ENCODE assay signal across 9 cellular contexts in the genomic region with DNA sequence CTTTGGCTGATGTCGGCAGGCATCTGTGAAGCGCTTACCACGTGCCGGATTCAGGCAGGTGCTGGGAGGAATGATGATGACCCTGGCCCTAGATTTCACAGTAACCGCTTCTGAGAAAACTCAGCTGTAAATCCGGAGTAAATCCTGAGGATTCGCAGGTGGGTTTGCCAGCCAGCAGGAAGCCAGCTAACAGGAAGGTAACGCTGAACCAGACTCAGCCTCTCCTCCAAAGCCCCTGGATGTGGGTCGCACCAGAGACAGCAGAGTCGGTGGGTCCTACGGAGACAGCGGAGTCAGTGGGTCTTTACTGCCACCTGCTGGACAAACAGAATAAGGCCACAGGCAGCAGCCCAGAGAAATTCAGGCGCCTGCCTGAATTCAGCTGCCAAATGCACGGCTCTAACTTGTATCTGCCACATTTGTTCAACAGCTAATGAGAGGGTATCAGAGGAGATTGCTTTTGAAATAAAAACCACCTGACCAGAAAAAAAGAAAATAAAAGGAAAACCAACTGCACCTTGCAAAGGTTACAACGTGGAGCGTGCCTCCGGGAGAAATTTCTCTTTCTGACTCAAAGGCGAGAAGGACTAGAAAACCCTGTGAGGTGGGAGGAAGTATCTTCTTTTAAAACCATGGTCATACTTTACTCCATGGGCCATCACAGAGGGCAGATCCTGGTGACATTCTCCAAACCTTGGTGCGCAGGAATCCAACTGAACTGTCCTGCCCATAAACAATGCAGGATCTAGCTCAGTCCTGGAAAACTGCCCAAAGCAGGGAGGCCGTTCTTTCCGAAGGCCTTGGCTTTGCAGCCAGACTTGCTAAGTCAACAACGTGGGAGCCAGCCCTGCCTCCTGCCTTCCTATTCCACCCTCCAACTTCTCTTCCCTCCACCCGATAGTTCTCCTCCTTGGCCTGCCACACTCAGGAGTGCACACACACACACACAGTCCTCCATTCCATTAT. TPM values are rescaled to one million over a fixed set of nuclear protein-coding genes. Genes with fewer than 3 reads are reported as not detected.
DNase-seq lines count a peak whose midpoint lies in the region; ATAC-seq, FAIRE-seq and TF ChIP-seq lines count a peak whose summit lies in the region.
"Had no signal": no experiment of that assay in that cellular context is flagged by ENCODE, and none has a peak within 500 bp of the region (broad histone marks: within the 10 kb centered on the region; RNA-seq: fewer than 3 reads in every experiment).

No MANE protein-coding gene starts in this region.

- peak; percentile 88 for ATAC-seq in activated T-helper 17 cell treated with anti-CD3 and anti-CD28 coated beads, Interleukin-2, amount 50 U/mL, for 72 hours (replicated peaks)
- peak; percentile 83 for ATAC-seq in stimulated activated naive CD8-positive, alpha-beta T cell treated with anti-CD3 and anti-CD28 coated beads, Interleukin-15, Interleukin-2, amounts not matched to agents 100 U/mL and 50 U/mL, for 24 hours
- no peak for ATAC-seq in HG03175 (IDR thresholded peaks at IDR 0.05; ENCODE audit: unreplicated experiment)

- no peak overlapping the region for H3K4me3 Mint-ChIP-seq in activated T-helper 17 cell treated with anti-CD3 and anti-CD28 coated beads, Interleukin-2, amount 50 U/mL, for 72 hours
- H3K4me3 Mint-ChIP-seq in nephron progenitor cell: no peak overlapping the region
- H3K4me3 Mint-ChIP-seq: activated naive CD4-positive, alpha-beta T cell treated with anti-CD3 and anti-CD28 coated beads, Interleukin-2, amount 50 U/mL, for 24 hours had no signal

- FAIRE-seq in RCC 7860 (lab: Jason Lieb, UNC): no peak

- peak overlapping the region in 1 of 2 donors; percentile 28 for H3K4me3 ChIP-seq in foreskin fibroblast (ENCODE audit: low read depth in 1 of 2, low read length in 2 of 2)

- H3K4me1 Mint-ChIP-seq in activated T-helper 17 cell treated with anti-CD3 and anti-CD28 coated beads, Interleukin-2, amount 50 U/mL, for 72 hours: no peaks in the 10 kb centered on the region
- H3K4me1 Mint-ChIP-seq in nephron progenitor cell: no peaks in the 10 kb centered on the region
- H3K4me1 Mint-ChIP-seq: activated naive CD4-positive, alpha-beta T cell treated with anti-CD3 and anti-CD28 coated beads, Interleukin-2, amount 50 U/mL, for 24 hours had no signal

- H3K9me3 Mint-ChIP-seq in activated T-helper 17 cell treated with anti-CD3 and anti-CD28 coated beads, Interleukin-2, amount 50 U/mL, for 72 hours: no peaks in the 10 kb centered on the region
- H3K9me3 Mint-ChIP-seq in nephron progenitor cell: no peaks in the 10 kb centered on the region
- H3K9me3 Mint-ChIP-seq: activated naive CD4-positive, alpha-beta T cell treated with anti-CD3 and anti-CD28 coated beads, Interleukin-2, amount 50 U/mL, for 24 hours had no signal

- H3K27ac Mint-ChIP-seq in activated T-helper 17 cell treated with anti-CD3 and anti-CD28 coated beads, Interleukin-2, amount 50 U/mL, for 72 hours: no peak overlapping the region
- no peak overlapping the region for H3K27ac Mint-ChIP-seq in nephron progenitor cell
- H3K27ac Mint-ChIP-seq: activated naive CD4-positive, alpha-beta T cell treated with anti-CD3 and anti-CD28 coated beads, Interleukin-2, amount 50 U/mL, for 24 hours had no signal

- H3K27me3 Mint-ChIP-seq in activated T-helper 17 cell treated with anti-CD3 and anti-CD28 coated beads, Interleukin-2, amount 50 U/mL, for 72 hours: peaks cover 6% of the 10 kb centered on the region
- H3K27me3 Mint-ChIP-seq in nephron progenitor cell (ENCODE audit: low read depth, poor library complexity): peaks cover 1% of the 10 kb centered on the region

- H3K36me3 Mint-ChIP-seq in activated T-helper 17 cell treated with anti-CD3 and anti-CD28 coated beads, Interleukin-2, amount 50 U/mL, for 72 hours (ENCODE audit: low read depth): no peaks in the 10 kb centered on the region
- no peaks in the 10 kb centered on the region for H3K36me3 Mint-ChIP-seq in nephron progenitor cell (ENCODE audit: low read depth)
- H3K36me3 Mint-ChIP-seq: activated naive CD4-positive, alpha-beta T cell treated with anti-CD3 and anti-CD28 coated beads, Interleukin-2, amount 50 U/mL, for 24 hours had no signal

- TF ChIP-seq CTCF in foreskin fibroblast (IDR thresholded peaks at IDR 0.05; ENCODE audit: low read depth, low read length) (peak; percentile 94), nephron progenitor cell (IDR thresholded peaks at IDR 0.05) (peak; percentile 89)

- peak; percentile 95 for DNase-seq in D341Med (ENCODE audit: low spot score)
- peak; percentile 68 to 73 for DNase-seq in Kasumi-1 (lab: John Stamatoyannopoulos, UW)
- DNase-seq in RCC 7860 (ENCODE audit: low spot score): peak; percentile 47
- peak; percentile 69 to 88 for DNase-seq in foreskin fibroblast
- DNase-seq in nephron progenitor cell: peak; percentile 83
- DNase-seq in stimulated activated naive CD8-positive, alpha-beta T cell treated with anti-CD3 and anti-CD28 coated beads, Interleukin-15, Interleukin-2, amounts not matched to agents 100 U/mL and 50 U/mL, for 24 hours: peak; percentile 72

RNA-seq across cellular contexts. Expression of gene COPRS, which starts 16.3 kb away (rescaled TPM):
- 10 to 100 TPM; 29.5 to 41.6 TPM for total RNA-seq in activated T-helper 17 cell treated with anti-CD3 and anti-CD28 coated beads, Interleukin-2, amount 50 U/mL, for 72 hours

RNA-seq across cellular contexts. Expression of gene UTP6, which starts 58.8 kb away (rescaled TPM):
- 100 to 1,000 TPM in 1 of 2 donors, 10 to 100 TPM in 1; 77.8 to 112 TPM for total RNA-seq in activated T-helper 17 cell treated with anti-CD3 and anti-CD28 coated beads, Interleukin-2, amount 50 U/mL, for 72 hours
